ENCODE assay signal across 25 cellular contexts in the genomic region with DNA sequence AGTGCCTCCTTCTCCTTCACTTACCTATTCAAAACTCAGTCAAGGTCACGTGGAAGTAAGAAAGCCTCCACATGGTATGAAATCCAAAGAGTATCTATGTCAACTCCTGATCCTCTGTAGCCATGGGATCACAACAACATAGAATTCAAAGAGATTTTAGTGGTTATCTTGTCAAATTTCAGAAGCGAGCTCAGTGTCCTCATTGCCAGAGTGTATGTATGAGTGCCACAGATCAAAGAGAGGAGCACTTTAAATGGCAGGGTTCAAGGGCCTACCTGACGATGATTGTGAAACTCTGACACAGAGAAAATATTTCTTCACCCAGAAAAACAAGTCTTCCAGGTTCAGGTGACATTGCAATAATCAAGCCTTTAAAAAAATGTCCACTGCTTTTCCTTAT. TPM values are rescaled to one million over a fixed set of nuclear protein-coding genes. Genes with fewer than 3 reads are reported as not detected.
DNase-seq lines count a peak whose midpoint lies in the region; ATAC-seq and TF ChIP-seq lines count a peak whose summit lies in the region.
"Had no signal": no experiment of that assay in that cellular context is flagged by ENCODE, and none has a peak within 500 bp of the region (broad histone marks: within the 10 kb centered on the region; RNA-seq: fewer than 3 reads in every experiment).

No MANE protein-coding gene starts in this region.

- H2BK12ac ChIP-seq in trophoblast cell (ENCODE audit: low read length): no peak overlapping the region

- H4K12ac ChIP-seq in trophoblast cell (ENCODE audit: low read depth, low read length): no peak overlapping the region

- H3K79me1 ChIP-seq in trophoblast cell (ENCODE audit: low read length): peaks cover 3% of the 10 kb centered on the region

- no peak overlapping the region for H3K4ac ChIP-seq in trophoblast cell (ENCODE audit: low read depth, low read length)

- no peaks in the 10 kb centered on the region for H3K36me3 ChIP-seq in trophoblast cell (ENCODE audit: control insufficient read depth in 1 of 2, insufficient read depth in 2 of 2, low read length in 2 of 2)
- H3K36me3 ChIP-seq: BE2C, HAP-1, Peyer's patch had no signal

- H3K27me3 ChIP-seq in trophoblast cell (ENCODE audit: insufficient read depth, low read length): no peaks in the 10 kb centered on the region
- H3K27me3 ChIP-seq: BE2C, Peyer's patch had no signal

- no peak for TF ChIP-seq CTCF in Calu3 (IDR thresholded peaks at IDR 0.05; ENCODE audit: unreplicated experiment)
- TF ChIP-seq CTCF in WTC11 (IDR thresholded peaks at IDR 0.05): no peak

- no CpG with 5 or more reads among the region's 3 CpGs for WGBS in trophoblast cell (ENCODE audit: extremely low coverage, insufficient coverage, insufficient read length)

- H3K4me3 ChIP-seq in trophoblast cell (ENCODE audit: low read depth, low read length): no peak overlapping the region
- H3K4me3 ChIP-seq: GM23338, HAP-1, Peyer's patch had no signal

- H3K9me3 Mint-ChIP-seq in Calu3 (ENCODE audit: low read depth, unreplicated experiment): no peaks in the 10 kb centered on the region
- H3K9me3 Mint-ChIP-seq in WTC11: no peaks in the 10 kb centered on the region
- H3K9me3 Mint-ChIP-seq: GM23338, IgD-negative memory B cell had no signal

- no peak overlapping the region for H3K9ac ChIP-seq in trophoblast cell (ENCODE audit: low read length)

- no peak overlapping the region for H2AK5ac ChIP-seq in trophoblast cell (ENCODE audit: low read length)

- BruUV-seq in Calu3 (replicated peaks; lab: Mats Ljungman, UMichigan): no TSS peak

- no peaks in the 10 kb centered on the region for H3K79me2 ChIP-seq in trophoblast cell (ENCODE audit: control insufficient read depth, insufficient read depth, low read length, poor library complexity)

- peak overlapping the region; percentile 53 for H3K4me3 Mint-ChIP-seq in Calu3 (ENCODE audit: low read depth, unreplicated experiment)
- no peak overlapping the region for H3K4me3 Mint-ChIP-seq in WTC11
- H3K4me3 Mint-ChIP-seq: GM23338, IgD-negative memory B cell had no signal

- H2AFZ ChIP-seq in trophoblast cell (ENCODE audit: insufficient read depth, low read length, poor library complexity): no peak overlapping the region
- H2AFZ ChIP-seq: GM23338 had no signal

- no peak overlapping the region for H3K4me2 ChIP-seq in trophoblast cell (ENCODE audit: low read length)
- H3K4me2 ChIP-seq: GM23338 had no signal

- no peak overlapping the region for H2BK120ac ChIP-seq in trophoblast cell (ENCODE audit: insufficient read depth, low read length, poor library complexity)

- H3K27me3 Mint-ChIP-seq in Calu3 (ENCODE audit: unreplicated experiment) (no peaks in the 10 kb centered on the region), WTC11 (ENCODE audit: low read depth) (no peaks in the 10 kb centered on the region)

- H3K36me3 Mint-ChIP-seq in Calu3 (ENCODE audit: insufficient read depth, unreplicated experiment) (peaks cover 11% of the 10 kb centered on the region), WTC11 (no peaks in the 10 kb centered on the region)

- no peak overlapping the region for H4K8ac ChIP-seq in trophoblast cell (ENCODE audit: low read depth, low read length)

- DNase-seq in Calu3 (no peak), WTC11 (ENCODE audit: low spot score) (no peak), left lobe of liver (ENCODE audit: low spot score) (no peak), trophoblast cell (peak; percentile 16 to 78), putamen (ENCODE audit: low spot score) (no peak), T-helper 9 cell (no peak)
- DNase-seq: BE2C; DMS 273 treated with DMSO at 0.1 percent for 48 hours; Karpas-422; MV-4-11; NCI-H1105 treated with DMSO at 0.1 percent for 48 hours; NCI-H2029 treated with DMSO at 0.1 percent for 48 hours; NCI-H2171; NCI-H345; NCI-H524; NCI-H774; NK-92 treated with Interleukin-12 subunit alpha and Interleukin-12 subunit beta, amount 100 ng/mL, for 24 hours; Peyer's patch had no signal

- no peak overlapping the region for H4K91ac ChIP-seq in trophoblast cell (ENCODE audit: low read depth, low read length)

- ATAC-seq in WTC11 (no peak), left lobe of liver (peak; percentile 71), HG03196 (IDR thresholded peaks at IDR 0.05; ENCODE audit: unreplicated experiment) (no peak), HG02852 (IDR thresholded peaks at IDR 0.05; ENCODE audit: unreplicated experiment) (no peak)
- ATAC-seq: GM23338 had no signal

- no peak overlapping the region for H3K18ac ChIP-seq in trophoblast cell (ENCODE audit: low read length)

- H2BK5ac ChIP-seq in trophoblast cell (ENCODE audit: low read depth, low read length, poor library complexity): no peak overlapping the region

- CTCF ChIA-PET in Calu3 (lab: Charles Lee): interaction anchor here (0.5 to 1.2 kb wide), 2 partner anchors 8 to 39 kb away, joined by 4 to 11 read pairs; no protein-coding TSS in a partner anchor
- CTCF ChIA-PET in WTC11 (lab: Charles Lee): no interaction called here

- POLR2A ChIA-PET in WTC11 (lab: Charles Lee): no interaction called here

- H3K14ac ChIP-seq in trophoblast cell (ENCODE audit: low read length): no peak overlapping the region

- no peak overlapping the region for H3K23ac ChIP-seq in trophoblast cell (ENCODE audit: low read length)

- H3K9me3 ChIP-seq in trophoblast cell (ENCODE audit: insufficient read depth, low read depth, low read length): no peaks in the 10 kb centered on the region
- H3K9me3 ChIP-seq: BE2C, HAP-1, Peyer's patch had no signal

- H3K4me1 Mint-ChIP-seq in Calu3 (ENCODE audit: low read depth, unreplicated experiment) (peaks cover 62% of the 10 kb centered on the region), WTC11 (0 out of 2 replicates have a peak, but pooled peaks cover 2% of the 10 kb centered on the region)
- H3K4me1 Mint-ChIP-seq: IgD-negative memory B cell had no signal

- H3K27ac Mint-ChIP-seq in Calu3 (ENCODE audit: unreplicated experiment) (peak overlapping the region; percentile 94), WTC11 (peak overlapping the region; percentile 22; the same call in 1 of the 2 replicates)
- H3K27ac Mint-ChIP-seq: GM23338, IgD-negative memory B cell had no signal

- H3K27ac ChIP-seq in trophoblast cell (ENCODE audit: low read depth, low read length): no peak overlapping the region
- H3K27ac ChIP-seq: Peyer's patch had no signal

- peaks cover 0 to 4% of the 10 kb centered on the region in 2 experiments for H3K4me1 ChIP-seq in trophoblast cell (ENCODE audit: control insufficient read depth in 1 of 2, insufficient read depth in 2 of 2, low read length in 2 of 2)
- H3K4me1 ChIP-seq: BE2C, HAP-1, Peyer's patch had no signal

- intact Hi-C loops in Calu3 (cut with micrococcal nuclease; ENCODE audit: unreplicated experiment): no loop called here

TF ChIP-seq in WTC11, 78 proteins besides CTCF, POLR2A, EP300 and RAD21 (continues in another document):
- TF ChIP-seq, protein P1, sequence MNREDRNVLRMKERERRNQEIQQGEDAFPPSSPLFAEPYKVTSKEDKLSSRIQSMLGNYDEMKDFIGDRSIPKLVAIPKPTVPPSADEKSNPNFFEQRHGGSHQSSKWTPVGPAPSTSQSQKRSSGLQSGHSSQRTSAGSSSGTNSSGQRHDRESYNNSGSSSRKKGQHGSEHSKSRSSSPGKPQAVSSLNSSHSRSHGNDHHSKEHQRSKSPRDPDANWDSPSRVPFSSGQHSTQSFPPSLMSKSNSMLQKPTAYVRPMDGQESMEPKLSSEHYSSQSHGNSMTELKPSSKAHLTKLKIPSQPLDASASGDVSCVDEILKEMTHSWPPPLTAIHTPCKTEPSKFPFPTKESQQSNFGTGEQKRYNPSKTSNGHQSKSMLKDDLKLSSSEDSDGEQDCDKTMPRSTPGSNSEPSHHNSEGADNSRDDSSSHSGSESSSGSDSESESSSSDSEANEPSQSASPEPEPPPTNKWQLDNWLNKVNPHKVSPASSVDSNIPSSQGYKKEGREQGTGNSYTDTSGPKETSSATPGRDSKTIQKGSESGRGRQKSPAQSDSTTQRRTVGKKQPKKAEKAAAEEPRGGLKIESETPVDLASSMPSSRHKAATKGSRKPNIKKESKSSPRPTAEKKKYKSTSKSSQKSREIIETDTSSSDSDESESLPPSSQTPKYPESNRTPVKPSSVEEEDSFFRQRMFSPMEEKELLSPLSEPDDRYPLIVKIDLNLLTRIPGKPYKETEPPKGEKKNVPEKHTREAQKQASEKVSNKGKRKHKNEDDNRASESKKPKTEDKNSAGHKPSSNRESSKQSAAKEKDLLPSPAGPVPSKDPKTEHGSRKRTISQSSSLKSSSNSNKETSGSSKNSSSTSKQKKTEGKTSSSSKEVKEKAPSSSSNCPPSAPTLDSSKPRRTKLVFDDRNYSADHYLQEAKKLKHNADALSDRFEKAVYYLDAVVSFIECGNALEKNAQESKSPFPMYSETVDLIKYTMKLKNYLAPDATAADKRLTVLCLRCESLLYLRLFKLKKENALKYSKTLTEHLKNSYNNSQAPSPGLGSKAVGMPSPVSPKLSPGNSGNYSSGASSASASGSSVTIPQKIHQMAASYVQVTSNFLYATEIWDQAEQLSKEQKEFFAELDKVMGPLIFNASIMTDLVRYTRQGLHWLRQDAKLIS (CRISPR knock-in tag; IDR thresholded peaks at IDR 0.05; ENCODE audit: borderline replicate concordance): no peak
- TF ChIP-seq FOXP1 (CRISPR knock-in tag; IDR thresholded peaks at IDR 0.05; ENCODE audit: borderline replicate concordance) (no peak), MLX (CRISPR knock-in tag; IDR thresholded peaks at IDR 0.05) (no peak)
- TF ChIP-seq, protein P2, sequence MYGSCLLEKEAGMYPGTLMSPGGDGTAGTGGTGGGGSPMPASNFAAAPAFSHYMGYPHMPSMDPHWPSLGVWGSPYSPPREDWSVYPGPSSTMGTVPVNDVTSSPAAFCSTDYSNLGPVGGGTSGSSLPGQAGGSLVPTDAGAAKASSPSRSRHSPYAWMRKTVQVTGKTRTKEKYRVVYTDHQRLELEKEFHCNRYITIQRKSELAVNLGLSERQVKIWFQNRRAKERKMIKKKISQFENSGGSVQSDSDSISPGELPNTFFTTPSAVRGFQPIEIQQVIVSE (CRISPR knock-in tag; IDR thresholded peaks at IDR 0.05; ENCODE audit: borderline replicate concordance): no peak

RNA-seq across cellular contexts. Expression of gene ACE2, which starts 1.2 kb away (rescaled TPM):
- 25.3 and 46.7 TPM in 2 replicates for total RNA-seq in Calu3 (2022)
- 0.16 TPM in 1 of 3 replicates, not detected in the others for total RNA-seq in WTC11 (2021)
- 1.5 TPM for total RNA-seq in left lobe of liver
- 2.5 and 2.6 TPM in 2 replicates for polyA plus RNA-seq in trophoblast cell (2013)
- total RNA-seq: A673, G401 had no signal
- polyA plus RNA-seq: GM23338, IgD-negative memory B cell had no signal

Comparison
In these comparisons a context has a peak if more than half of its experiments do, and no peak if none do; other contexts are left out.
1. DNase-seq: peak in trophoblast cell (2 of 2); none in Calu3 (single experiment), WTC11 (single experiment), left lobe of liver (single experiment), putamen (single experiment) and T-helper 9 cell (single experiment).
2. RNA of gene ACE2, which starts 1.2 kb away (total RNA-seq): 25.3 to 46.7 TPM in Calu3; 1.5 TPM in left lobe of liver (single experiment) and 0.16 TPM in WTC11; every median in the first group is over 10 times any median in the second.